ENCODE assay signal across 9 cellular contexts in genomic region chr10:59363446-59363958, GRCh38. TPM values are rescaled to one million over a fixed set of nuclear protein-coding genes. Genes with fewer than 3 reads are reported as not detected.
DNase-seq lines count a peak whose midpoint lies in the region; ATAC-seq and TF ChIP-seq lines count a peak whose summit lies in the region.
"Had no signal": no experiment of that assay in that cellular context is flagged by ENCODE, and none has a peak within 500 bp of the region (broad histone marks: within the 10 kb centered on the region; RNA-seq: fewer than 3 reads in every experiment).

No MANE protein-coding gene starts in this region.

- no peaks in the 10 kb centered on the region for H3K36me3 Mint-ChIP-seq in neural progenitor cell
- H3K36me3 Mint-ChIP-seq in activated T-helper 17 cell treated with anti-CD3 and anti-CD28 coated beads, Interleukin-2, amount 50 U/mL, for 72 hours (ENCODE audit: low read depth) = no peaks in the 10 kb centered on the region
- H3K36me3 Mint-ChIP-seq: CD4-positive, CD25-positive, alpha-beta regulatory T cell; natural killer cell had no signal

- dilution Hi-C loops in IMR-90 (cut with HindIII; ENCODE audit: low sequenced_read_pairs, unreplicated experiment) = no loop called here

- peak overlapping the region; percentile 88 for H3K4me3 Mint-ChIP-seq in neural progenitor cell
- no peak overlapping the region for H3K4me3 Mint-ChIP-seq in activated T-helper 17 cell treated with anti-CD3 and anti-CD28 coated beads, Interleukin-2, amount 50 U/mL, for 72 hours
- H3K4me3 Mint-ChIP-seq: natural killer cell had no signal

- H2BK20ac ChIP-seq in IMR-90 (ENCODE audit: low read depth, low read length) = no peak overlapping the region

- no peaks in the 10 kb centered on the region for H3K9me1 ChIP-seq in IMR-90 (ENCODE audit: insufficient read depth, low read length)

- peaks cover 26% of the 10 kb centered on the region for H3F3A ChIP-seq in neural progenitor cell (ENCODE audit: low read depth)

- H3K56ac ChIP-seq in IMR-90 (ENCODE audit: extremely low read depth, insufficient read depth, low read length) = no peak overlapping the region

- BruUV-seq in IMR-90 (replicated peaks; lab: Mats Ljungman, UMichigan) = no TSS peak

- no peak overlapping the region for H4K91ac ChIP-seq in IMR-90 (ENCODE audit: insufficient read depth, low read depth, low read length)

- H4K20me1 ChIP-seq in IMR-90 (ENCODE audit: insufficient read depth, low read length) (no peaks in the 10 kb centered on the region), neural progenitor cell (ENCODE audit: low read depth) (no peaks in the 10 kb centered on the region)

- TF ChIP-seq CTCF in IMR-90 (conservative IDR thresholded peaks at IDR 0.05; ENCODE audit: low read depth, low read length) (no peak), dorsolateral prefrontal cortex (IDR thresholded peaks at IDR 0.05 in 54 of 56, conservative IDR thresholded peaks at IDR 0.05 in 2 of 56; ENCODE audit: low read depth in 1 of 56, partially characterized antibody in 56 of 56) (peak in 1 of 56 donors; percentile 10), neural progenitor cell (IDR thresholded peaks at IDR 0.05) (no peak)

- H3K36me3 ChIP-seq in IMR-90 (ENCODE audit: control insufficient read depth, insufficient read depth, low read length) (no peaks in the 10 kb centered on the region), neural progenitor cell (no peaks in the 10 kb centered on the region)

- H3K4me3 ChIP-seq in IMR-90 (ENCODE audit: insufficient read depth, low read depth, low read length) (no peak overlapping the region), dorsolateral prefrontal cortex (peak overlapping the region; percentile 48 to 87 (median 74)), neural progenitor cell (peak overlapping the region; percentile 62)

- in situ Hi-C loops in IMR-90 (cut with MboI; ENCODE audit: low sequenced_read_pairs) = no loop called here

- H3K9ac ChIP-seq in IMR-90 (ENCODE audit: low read depth, low read length) = no peak overlapping the region
- H3K9ac ChIP-seq in neural progenitor cell = no peak overlapping the region

- H3K9me3 ChIP-seq in IMR-90 (ENCODE audit: control insufficient read depth, insufficient read depth, low read length) = no peaks in the 10 kb centered on the region
- no peaks in the 10 kb centered on the region for H3K9me3 ChIP-seq in neural progenitor cell (ENCODE audit: low read depth)

- CTCF ChIA-PET in IMR-90 (lab: Yijun Ruan, JAX) = no interaction called here

- H3K27me3 ChIP-seq in IMR-90 (ENCODE audit: control insufficient read depth, insufficient read depth, low read length) (no peaks in the 10 kb centered on the region), dorsolateral prefrontal cortex (no peaks in the 10 kb centered on the region), neural progenitor cell (peaks cover 36% of the 10 kb centered on the region)

- peak overlapping the region; percentile 98; the same call in 1 of the 2 replicates for H3K4me2 ChIP-seq in IMR-90 (ENCODE audit: low read depth, low read length)
- H3K4me2 ChIP-seq in neural progenitor cell = peak overlapping the region; percentile 85

- DNase-seq in IMR-90 (no peak), dorsolateral prefrontal cortex (no peak), neural progenitor cell (ENCODE audit: low spot score) (no peak), NCI-H748 (lab: John Stamatoyannopoulos, UW; ENCODE audit: unreplicated experiment) (no peak), germinal center (ENCODE audit: low spot score) (no peak)
- DNase-seq: CD4-positive, CD25-positive, alpha-beta regulatory T cell; natural killer cell had no signal

- no peak overlapping the region for H2AK9ac ChIP-seq in IMR-90 (replicated peaks; ENCODE audit: low read depth, low read length, poor library complexity)

- H3K4me1 ChIP-seq in IMR-90 (ENCODE audit: control insufficient read depth, insufficient read depth, low read length) (peaks cover 8% of the 10 kb centered on the region), neural progenitor cell (peaks cover 18% of the 10 kb centered on the region)

- POLR2A ChIA-PET in IMR-90 (lab: Charles Lee; ENCODE audit: unreplicated experiment) = no interaction called here

- ATAC-seq in IMR-90 (ENCODE audit: low read depth) = no peak
- no peak for ATAC-seq in activated T-helper 17 cell treated with anti-CD3 and anti-CD28 coated beads, Interleukin-2, amount 50 U/mL, for 72 hours (replicated peaks)
- ATAC-seq: natural killer cell had no signal

- intact Hi-C loops in IMR-90 (cut with micrococcal nuclease) = no loop called here
- intact Hi-C loops in dorsolateral prefrontal cortex (cut with DNase I) = loop anchor here (5.0 to 10.0 kb wide), 6 partner anchors 76 to 221 kb away; partner anchors contain the start of gene PHYHIPL (in 1 of the 2)

- no peak overlapping the region for H2BK120ac ChIP-seq in IMR-90 (ENCODE audit: low read depth, low read length)

- no peak overlapping the region for H2BK5ac ChIP-seq in IMR-90 (ENCODE audit: low read depth, low read length, poor library complexity, severe bottlenecking)

- H2AFZ ChIP-seq in IMR-90 (replicated peaks; ENCODE audit: low read length, poor library complexity) (no peak overlapping the region), neural progenitor cell (replicated peaks) (no peak overlapping the region)

- no peak overlapping the region for H3K18ac ChIP-seq in IMR-90 (ENCODE audit: low read depth, low read length)

- H3K4me1 Mint-ChIP-seq in neural progenitor cell = peaks cover 11% of the 10 kb centered on the region
- no peaks in the 10 kb centered on the region for H3K4me1 Mint-ChIP-seq in activated T-helper 17 cell treated with anti-CD3 and anti-CD28 coated beads, Interleukin-2, amount 50 U/mL, for 72 hours
- H3K4me1 Mint-ChIP-seq: natural killer cell had no signal

- 0 out of 4 replicates have a peak, but pooled peaks cover 0 to 5% of the 10 kb centered on the region in 2 experiments for H3K79me1 ChIP-seq in IMR-90 (ENCODE audit: low read depth in 1 of 2, low read length in 2 of 2)

- no peak for TF ChIP-seq RAD21 in IMR-90 (IDR thresholded peaks at IDR 0.05; ENCODE audit: low read length)

- H3K9me3 Mint-ChIP-seq in neural progenitor cell = no peaks in the 10 kb centered on the region
- no peaks in the 10 kb centered on the region for H3K9me3 Mint-ChIP-seq in activated T-helper 17 cell treated with anti-CD3 and anti-CD28 coated beads, Interleukin-2, amount 50 U/mL, for 72 hours

- H3K27me3 Mint-ChIP-seq in neural progenitor cell (ENCODE audit: insufficient read depth, low read depth) = peaks cover 3% of the 10 kb centered on the region
- H3K27me3 Mint-ChIP-seq in activated T-helper 17 cell treated with anti-CD3 and anti-CD28 coated beads, Interleukin-2, amount 50 U/mL, for 72 hours = peaks cover 16% of the 10 kb centered on the region

- H2AK5ac ChIP-seq in IMR-90 (ENCODE audit: low read depth, low read length) = no peak overlapping the region

- no peak overlapping the region for H4K8ac ChIP-seq in IMR-90 (ENCODE audit: low read depth in 2 of 2, low read length in 2 of 2)

- no peak overlapping the region for H3K23ac ChIP-seq in IMR-90 (ENCODE audit: low read depth, low read length)

- H3K4ac ChIP-seq in IMR-90 (ENCODE audit: low read depth, low read length) = no peak overlapping the region

- 60% methylated on average over 1 of the region's 3 CpGs; no CpG with 5 or more reads in 1 of the 2 experiments for WGBS in IMR-90 (ENCODE audit: extremely low coverage in 2 of 2, insufficient read length in 1 of 2), 2 experiments

- no peak overlapping the region for H3K14ac ChIP-seq in IMR-90 (replicated peaks; ENCODE audit: low read depth, low read length)

- H3K27ac ChIP-seq in IMR-90 (ENCODE audit: insufficient read depth, low read length) (no peak overlapping the region), dorsolateral prefrontal cortex (peak overlapping the region; percentile 92 to 99 (median 98)), neural progenitor cell (no peak overlapping the region), temporal lobe (ENCODE audit: low read depth, low read length) (peak overlapping the region; percentile 98)

- no peak overlapping the region for H3K27ac Mint-ChIP-seq in neural progenitor cell
- no peak overlapping the region for H3K27ac Mint-ChIP-seq in activated T-helper 17 cell treated with anti-CD3 and anti-CD28 coated beads, Interleukin-2, amount 50 U/mL, for 72 hours
- H3K27ac Mint-ChIP-seq: CD4-positive, CD25-positive, alpha-beta regulatory T cell; natural killer cell had no signal

- H3K79me2 ChIP-seq in neural progenitor cell (ENCODE audit: low read depth) = no peaks in the 10 kb centered on the region

- no peak overlapping the region for H4K5ac ChIP-seq in IMR-90 (ENCODE audit: low read depth, low read length)

- no peak for TF ChIP-seq POLR2A in IMR-90 (IDR thresholded peaks at IDR 0.05; ENCODE audit: low read depth, low read length)

- no peak overlapping the region for H2BK15ac ChIP-seq in IMR-90 (ENCODE audit: low read depth, low read length)

TF ChIP-seq in IMR-90, 13 proteins besides CTCF, POLR2A, EP300 and RAD21:
- no peak for TF ChIP-seq RFX5 (IDR thresholded peaks at IDR 0.05; ENCODE audit: low read depth, low read length)
- TF ChIP-seq SMC3 (IDR thresholded peaks at IDR 0.05; ENCODE audit: low read depth, low read length) = no peak
- TF ChIP-seq USF2 (IDR thresholded peaks at IDR 0.05; ENCODE audit: low read depth, low read length) = no peak
- TF ChIP-seq BHLHE40 (IDR thresholded peaks at IDR 0.05; ENCODE audit: low read depth, low read length) = no peak
- no peak for TF ChIP-seq CHD1 (IDR thresholded peaks at IDR 0.05; ENCODE audit: low read depth, low read length)

RNA-seq across cellular contexts. Expression of gene FAM13C, which starts 1.2 kb away (rescaled TPM):
- total RNA-seq in IMR-90 (2012; rRNA removed) (2.9 and 3.3 TPM in 2 replicates), dorsolateral prefrontal cortex (100 to 1,000 TPM in 44 of 120 experiments, 10 to 100 TPM in 76; 54.6 to 219 (median 93.7) TPM), neural progenitor cell (ENCODE audit: low replicate concordance) (2.3 and 3.1 TPM in 2 replicates), temporal lobe (15.2 TPM)
- polyA plus RNA-seq in IMR-90 (2012; rRNA removed) = 1.1 and 1.6 TPM in 2 replicates
- polyA plus RNA-seq in IMR-90 (2012; cell fraction: cytosol; rRNA removed) = 1.1 and 1.4 TPM in 2 replicates
- polyA plus RNA-seq in IMR-90 (2012; cell fraction: nucleus; rRNA removed; ENCODE audit: low replicate concordance) = 1.0 and 4.2 TPM in 2 replicates
- total RNA-seq in activated T-helper 17 cell treated with anti-CD3 and anti-CD28 coated beads, Interleukin-2, amount 50 U/mL, for 72 hours = 1 to 10 TPM in 1 of 2 donors, not detected in 1; 1.3 TPM
- total RNA-seq: CD4-positive, CD25-positive, alpha-beta regulatory T cell; natural killer cell had no signal
- polyA plus RNA-seq: CD4-positive, CD25-positive, alpha-beta regulatory T cell had no signal

Comparison
In these comparisons a context has a peak if more than half of its experiments do, and no peak if none do; other contexts are left out.
1. H3K27ac ChIP-seq: peak in dorsolateral prefrontal cortex (59 of 59) and temporal lobe (single experiment); none in IMR-90 (single experiment) and neural progenitor cell (single experiment).